Comparison of ENCODE assay signal across 19 cellular contexts in the genomic region with DNA sequence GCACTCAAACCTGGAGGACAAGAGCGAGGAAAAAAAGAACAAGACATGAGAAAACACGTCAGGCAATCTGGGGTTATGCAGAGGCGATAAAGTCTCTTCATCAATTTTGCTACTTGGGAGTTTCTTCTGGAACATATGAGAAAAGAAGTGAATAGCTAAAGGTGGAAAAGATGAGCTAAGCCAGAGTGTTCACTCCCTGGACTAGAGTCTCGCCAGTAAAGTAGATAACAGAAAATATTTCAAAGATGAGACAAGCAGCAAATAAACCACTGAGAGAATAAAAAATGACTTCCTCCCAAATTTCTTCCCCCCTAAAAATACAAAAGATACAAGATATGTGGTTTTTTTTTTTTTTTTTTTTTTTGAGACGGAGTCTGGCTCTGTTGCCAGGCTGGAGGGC.
"Had no signal": no experiment of that assay in that cellular context is flagged by ENCODE, and none has a peak within 500 bp of the region (broad histone marks: within the 10 kb centered on the region; RNA-seq: fewer than 3 reads in every experiment).

No MANE protein-coding gene starts in this region.

- H3K27ac Mint-ChIP-seq: endodermal cell, memory B cell, mesothelial cell of epicardium, natural killer cell had no signal

- H3K36me3 ChIP-seq: heart left ventricle, ovary, stomach, thoracic aorta, transverse colon had no signal

- H3K27ac ChIP-seq: coronary artery, heart left ventricle, ovary, stomach, thoracic aorta, transverse colon had no signal

- H3K36me3 Mint-ChIP-seq: memory B cell, mesothelial cell of epicardium, natural killer cell had no signal

- ATAC-seq: natural killer cell, right cardiac atrium had no signal

- DNase-seq: effector CD4-positive, alpha-beta T cell; endodermal cell; erythroblast; heart left ventricle; hippocampal formation; kidney glomerular epithelial cell; natural killer cell; ovary; right cardiac atrium; stimulated activated CD4-positive, alpha-beta T cell treated with anti-CD3 and anti-CD28 coated beads, Interleukin-12 subunit alpha, Interleukin-12 subunit beta, amount 100 ng/mL, for 4 hours; stimulated activated naive CD4-positive, alpha-beta T cell; stomach; substantia nigra; transverse colon had no signal

- H3K4me3 ChIP-seq: coronary artery, heart left ventricle, ovary, stomach, thoracic aorta, transverse colon had no signal

- H3K9me3 Mint-ChIP-seq: endodermal cell, memory B cell, natural killer cell had no signal

- H3K27me3 ChIP-seq: ovary, stomach, transverse colon had no signal

- H3K9me3 ChIP-seq: heart left ventricle, ovary, stomach, thoracic aorta, transverse colon had no signal

- H3K4me3 Mint-ChIP-seq: endodermal cell, memory B cell, mesothelial cell of epicardium, natural killer cell, neural crest cell had no signal
